8 cellular contexts compared by ENCODE assay signal in the genomic region with DNA sequence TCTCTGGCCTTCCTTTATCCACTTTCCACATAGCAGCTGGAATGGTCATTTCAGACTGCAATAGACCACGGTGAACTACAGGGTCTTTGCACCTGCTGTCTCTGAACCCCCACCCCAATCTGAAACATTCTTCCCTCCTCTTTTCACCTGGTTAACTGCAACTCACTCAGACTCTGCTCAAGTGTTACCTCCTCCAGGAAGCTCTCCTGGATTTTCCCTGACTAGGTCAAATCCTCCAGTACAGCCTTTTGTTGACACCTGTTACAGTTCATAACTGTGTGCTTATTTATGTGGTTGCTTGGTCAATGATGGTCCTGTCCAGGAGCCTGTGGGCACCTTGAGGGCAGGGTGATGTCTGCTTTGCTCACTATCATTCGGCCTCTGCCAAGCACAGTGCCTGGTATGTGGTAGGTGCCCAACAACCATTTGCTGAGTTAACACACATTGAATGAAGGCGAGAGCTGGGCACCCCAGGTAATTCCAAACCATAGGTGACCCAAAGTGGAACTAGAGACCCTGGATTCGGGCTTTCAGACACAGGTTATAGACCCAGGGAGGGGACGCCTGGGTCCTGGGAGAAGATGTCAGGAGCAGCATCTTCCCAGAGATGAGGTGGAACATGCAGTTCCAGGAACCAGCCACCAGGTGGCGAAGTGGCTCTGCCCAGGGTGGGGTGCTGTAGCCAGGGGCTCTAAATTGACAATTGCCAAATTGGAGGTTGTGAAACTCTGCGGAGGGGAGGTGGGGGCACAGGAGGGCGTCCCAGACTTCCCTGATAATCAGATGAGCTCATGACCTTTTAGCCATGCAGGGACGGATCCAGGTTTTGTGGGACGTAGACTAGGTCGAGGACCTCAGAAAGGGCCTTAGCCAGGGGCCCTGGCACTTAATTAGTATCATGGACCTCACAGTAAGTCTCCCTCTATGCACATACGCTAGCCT. TPM values are rescaled to one million over a fixed set of nuclear protein-coding genes. Genes with fewer than 3 reads are reported as not detected.
DNase-seq lines count a peak whose midpoint lies in the region; ATAC-seq, FAIRE-seq and TF ChIP-seq lines count a peak whose summit lies in the region.

No MANE protein-coding gene starts in this region.

- ATAC-seq in activated CD8-positive, alpha-beta T cell treated with anti-CD3 and anti-CD28 coated beads, Interleukin-2, amount 10 ng/mL, durations not matched to agents 7 days and 5 days = peak; percentile 72

- H3K4me1 Mint-ChIP-seq in activated CD8-positive, alpha-beta T cell treated with anti-CD3 and anti-CD28 coated beads, Interleukin-2, amount 10 ng/mL, durations not matched to agents 7 days and 5 days (ENCODE audit: low read depth) = no peaks in the 10 kb centered on the region

- no peaks in the 10 kb centered on the region for H3K9me3 ChIP-seq in H1 (ENCODE audit: insufficient read depth in 2 of 2, low read depth in 1 of 2, low read length in 1 of 2)

- no peak overlapping the region for H4K91ac ChIP-seq in H1 (replicated peaks; ENCODE audit: insufficient read length, low read length)

- no peak overlapping the region for H3K4me2 ChIP-seq in H1 (ENCODE audit: insufficient read depth in 1 of 2, low read depth in 2 of 2, low read length in 2 of 2)
- no peak overlapping the region for H3K4me2 ChIP-seq in mesendoderm (ENCODE audit: low read length)

- H4K5ac ChIP-seq in H1 (ENCODE audit: insufficient read length, low read depth, low read length) (no peak overlapping the region), mesendoderm (ENCODE audit: low read length) (no peak overlapping the region)

- H2AK5ac ChIP-seq in H1 (ENCODE audit: low read depth, low read length) (no peak overlapping the region), mesendoderm (ENCODE audit: low read length) (no peak overlapping the region)

- POLR2A ChIA-PET in activated CD8-positive, alpha-beta T cell treated with anti-CD3 and anti-CD28 coated beads, Interleukin-2, amount 10 ng/mL, durations not matched to agents 7 days and 5 days (lab: Charles Lee) = interaction anchor here (0.9 kb wide), 1 partner anchor 40 kb away, joined by 4 read pairs; no protein-coding TSS in a partner anchor
- POLR2A ChIA-PET in H1 (lab: Charles Lee; ENCODE audit: partially characterized antibody) = interaction anchor here (0.6 to 1.0 kb wide), 2 partner anchors 67 to 77 kb away, joined by 3 read pairs; no protein-coding TSS in a partner anchor

- H2BK5ac ChIP-seq in H1 (ENCODE audit: low read depth, low read length) = no peak overlapping the region
- H2BK5ac ChIP-seq in mesendoderm (ENCODE audit: low read length) = no peak overlapping the region

- DNase-seq in SKM-1 treated with dmso at 0.1 percent for 144 hours (lab: John Stamatoyannopoulos, UW; ENCODE audit: unreplicated experiment) (peak; percentile 29), SKM-1 (lab: John Stamatoyannopoulos, UW; ENCODE audit: unreplicated experiment) (no peak), NCI-H345 treated with DMSO at 0.1 percent for 48 hours (lab: John Stamatoyannopoulos, UW; ENCODE audit: unreplicated experiment) (peak; percentile 61), H1 (ENCODE audit: low read depth in 1 of 2, low spot score in 2 of 2) (peak; percentile 21 to 91), mesendoderm (peak; percentile 65), NCI-H226 (no peak)
- peak; percentile 70 for DNase-seq in activated CD8-positive, alpha-beta T cell treated with anti-CD3 and anti-CD28 coated beads, Interleukin-2, amount 10 ng/mL, durations not matched to agents 7 days and 5 days
- peak; percentile 45 to 50 for DNase-seq in stimulated activated CD8-positive, alpha-beta memory T cell treated with anti-CD3 and anti-CD28 coated beads, Interleukin-2, amount 100 ng/mL, for 1 hour (ENCODE audit: low read depth in 2 of 2)

- H3K56ac ChIP-seq in H1 (replicated peaks; ENCODE audit: insufficient read length, low read depth, low read length) = no peak overlapping the region
- peak overlapping the region; percentile 34 for H3K56ac ChIP-seq in mesendoderm (ENCODE audit: low read length)

- H2BK120ac ChIP-seq in H1 (replicated peaks; ENCODE audit: low read depth, low read length) (no peak overlapping the region), mesendoderm (ENCODE audit: low read depth, low read length) (no peak overlapping the region)

- H3K4ac ChIP-seq in H1 (replicated peaks; ENCODE audit: insufficient read length, low read depth, low read length) = no peak overlapping the region
- H3K4ac ChIP-seq in mesendoderm (ENCODE audit: low read depth, low read length) = no peak overlapping the region

- H3K27ac Mint-ChIP-seq in activated CD8-positive, alpha-beta T cell treated with anti-CD3 and anti-CD28 coated beads, Interleukin-2, amount 10 ng/mL, durations not matched to agents 7 days and 5 days = no peak overlapping the region

- H3K79me1 ChIP-seq in H1 (ENCODE audit: low read depth, low read length) (no peaks in the 10 kb centered on the region; the same call in 1 of the 2 replicates), mesendoderm (ENCODE audit: low read length) (no peaks in the 10 kb centered on the region)

- peak; percentile 89 to 92 for TF ChIP-seq RAD21 in H1 (IDR thresholded peaks at IDR 0.05 in 1 of 2, conservative IDR thresholded peaks at IDR 0.05 in 1 of 2; ENCODE audit: low read depth in 2 of 2, low read length in 2 of 2)

- no peak overlapping the region for H2BK12ac ChIP-seq in H1 (ENCODE audit: low read depth, low read length)

- no peaks in the 10 kb centered on the region for H3K36me3 Mint-ChIP-seq in activated CD8-positive, alpha-beta T cell treated with anti-CD3 and anti-CD28 coated beads, Interleukin-2, amount 10 ng/mL, durations not matched to agents 7 days and 5 days (ENCODE audit: low read depth)

- H3K4me3 ChIP-seq in H1 (ENCODE audit: extremely low read depth in 1 of 4, insufficient read depth in 2 of 4, low read depth in 3 of 4, low read length in 4 of 4) (no peak overlapping the region), mesendoderm (ENCODE audit: low read length) (no peak overlapping the region)

- H3K4me3 Mint-ChIP-seq in activated CD8-positive, alpha-beta T cell treated with anti-CD3 and anti-CD28 coated beads, Interleukin-2, amount 10 ng/mL, durations not matched to agents 7 days and 5 days = no peak overlapping the region

- H3K9me3 Mint-ChIP-seq in activated CD8-positive, alpha-beta T cell treated with anti-CD3 and anti-CD28 coated beads, Interleukin-2, amount 10 ng/mL, durations not matched to agents 7 days and 5 days (ENCODE audit: insufficient read depth) = no peaks in the 10 kb centered on the region

- H4K8ac ChIP-seq in H1 (ENCODE audit: extremely low read depth, insufficient read depth, low read length) (no peak overlapping the region), mesendoderm (ENCODE audit: low read depth, low read length) (no peak overlapping the region)

- H2BK15ac ChIP-seq in H1 (ENCODE audit: low read length) (no peak overlapping the region), mesendoderm (replicated peaks; ENCODE audit: low read depth) (no peak overlapping the region)

- peak; percentile 89 to 98 (median 97) for TF ChIP-seq CTCF in H1 (IDR thresholded peaks at IDR 0.05; ENCODE audit: control extremely low read depth in 1 of 3, insufficient read depth in 1 of 3, low read depth in 1 of 3, low read length in 3 of 3)

- CTCF ChIA-PET in activated CD8-positive, alpha-beta T cell treated with anti-CD3 and anti-CD28 coated beads, Interleukin-2, amount 10 ng/mL, durations not matched to agents 7 days and 5 days (lab: Charles Lee) = interaction anchor here (0.6 to 4.2 kb wide), 28 partner anchors 10 to 416 kb away, joined by 3 to 80 read pairs (median 4); a partner anchor contains a TSS
- CTCF ChIA-PET in H1 (lab: Charles Lee; ENCODE audit: partially characterized antibody) = interaction anchor here (0.5 to 6.1 kb wide), 66 partner anchors 10 to 1361 kb away, joined by 3 to 183 read pairs (median 4); a partner anchor contains a TSS

- no peak for TF ChIP-seq EP300 in H1 (IDR thresholded peaks at IDR 0.05; ENCODE audit: borderline replicate concordance in 1 of 2, low read depth in 2 of 2, low read length in 2 of 2)

- no peak for TF ChIP-seq POLR2A in H1 (IDR thresholded peaks at IDR 0.05; ENCODE audit: control extremely low read depth in 1 of 2, low read depth in 2 of 2, low read length in 2 of 2)

- no peak overlapping the region for H2AFZ ChIP-seq in H1 (ENCODE audit: low read length)

- H3K9ac ChIP-seq in H1 (replicated peaks in 1 of 4; ENCODE audit: extremely low read depth in 1 of 4, low read depth in 3 of 4, low read length in 3 of 4) (no peak overlapping the region), mesendoderm (ENCODE audit: low read length) (no peak overlapping the region)

- H3K36me3 ChIP-seq in H1 (ENCODE audit: control insufficient read depth in 2 of 4, insufficient read depth in 4 of 4, low read length in 3 of 4) = no peaks in the 10 kb centered on the region
- no peaks in the 10 kb centered on the region for H3K36me3 ChIP-seq in mesendoderm (ENCODE audit: control insufficient read depth, insufficient read depth, low read length)

- H2BK20ac ChIP-seq in H1 (ENCODE audit: low read length) = no peak overlapping the region

- peak; percentile 63 for FAIRE-seq in H1 (lab: Jason Lieb, UNC)

- H3K23me2 ChIP-seq in H1 (ENCODE audit: low read depth, low read length) = peaks cover 12% of the 10 kb centered on the region; the same call in 1 of the 2 replicates

- peaks cover 0 to 13% of the 10 kb centered on the region in 2 experiments for H4K20me1 ChIP-seq in H1 (replicated peaks in 1 of 2; ENCODE audit: control insufficient read depth in 1 of 2, insufficient read depth in 2 of 2, low read length in 2 of 2)

- WGBS in H1 (ENCODE audit: extremely low coverage in 1 of 2, insufficient coverage in 1 of 2, insufficient read length in 1 of 2, insufficient replicate concordance in 2 of 2, low coverage in 1 of 2, low lambda C conversion rate in 2 of 2, missing lambda C conversion rate in 1 of 2), 2 experiments = 46% methylated on average over 12 of the region's 12 CpGs; no CpG with 5 or more reads in 1 of the 2 experiments
- no CpG with 5 or more reads among the region's 12 CpGs for WGBS in mesendoderm (ENCODE audit: extremely low coverage, insufficient coverage, low lambda C conversion rate)

- no peaks in the 10 kb centered on the region for H3K79me2 ChIP-seq in H1 (ENCODE audit: control insufficient read depth in 1 of 2, insufficient read depth in 2 of 2, low read length in 2 of 2)
- no peaks in the 10 kb centered on the region for H3K79me2 ChIP-seq in mesendoderm (ENCODE audit: control insufficient read depth, insufficient read depth, low read length)

- H3K27me3 Mint-ChIP-seq in activated CD8-positive, alpha-beta T cell treated with anti-CD3 and anti-CD28 coated beads, Interleukin-2, amount 10 ng/mL, durations not matched to agents 7 days and 5 days (ENCODE audit: low read depth) = no peaks in the 10 kb centered on the region

- H3K23ac ChIP-seq in H1 (ENCODE audit: insufficient read length) (no peak overlapping the region), mesendoderm (ENCODE audit: low read length) (no peak overlapping the region)

- H3K18ac ChIP-seq in H1 (ENCODE audit: extremely low read depth, low read length) = no peak overlapping the region
- H3K18ac ChIP-seq in mesendoderm (ENCODE audit: low read length) = no peak overlapping the region

- no peak overlapping the region for H3K14ac ChIP-seq in H1 (ENCODE audit: insufficient read length)

- no peaks in the 10 kb centered on the region for H3K27me3 ChIP-seq in H1 (replicated peaks in 1 of 4; ENCODE audit: control insufficient read depth in 3 of 4, extremely low read depth in 1 of 4, insufficient read depth in 3 of 4, low read length in 3 of 4)
- no peaks in the 10 kb centered on the region for H3K27me3 ChIP-seq in mesendoderm (ENCODE audit: insufficient read depth, low read length, poor library complexity)

- H3K27ac ChIP-seq in H1 (ENCODE audit: low read depth, low read length) (no peak overlapping the region), mesendoderm (ENCODE audit: low read depth, low read length) (no peak overlapping the region)

- H3K4me1 ChIP-seq in H1 (replicated peaks in 1 of 4; ENCODE audit: control insufficient read depth in 3 of 4, insufficient read depth in 4 of 4, low read length in 3 of 4) (no peaks in the 10 kb centered on the region), mesendoderm (ENCODE audit: control insufficient read depth, low read depth, low read length) (no peaks in the 10 kb centered on the region)

RNA-seq across cellular contexts. Expression of a gene that starts 28.1 kb away (rescaled TPM):
- not detected for total RNA-seq in activated CD8-positive, alpha-beta T cell treated with anti-CD3 and anti-CD28 coated beads, Interleukin-2, amount 10 ng/mL, durations not matched to agents 7 days and 5 days
- 2.1 and 2.5 TPM in 2 replicates for total RNA-seq in H1 (2021; fragmentation: NEBNext Ultra II Directional; extraction: Animal tissue kit (Norgen Biotek cat#: 25700))
- polyA plus RNA-seq in H1 (2011; rRNA removed) = 6.2 and 6.4 TPM in 2 replicates
- polyA plus RNA-seq in H1 (2011; cell fraction: cytosol; rRNA removed) = 3.3 TPM
- 7.3 TPM for polyA plus RNA-seq in H1 (2011; cell fraction: nucleus; rRNA removed)
- 1.8 to 3.5 TPM (median 2.6 TPM) in 4 replicates for polyA plus RNA-seq in H1 (2012, experiment 1 of 2)
- polyA plus RNA-seq in H1 (2012, experiment 2 of 2) = 2.1 TPM
- 3.2 TPM for polyA plus RNA-seq in H1 (2013, experiment 1 of 2)
- polyA plus RNA-seq in H1 (2013, experiment 2 of 2) = 3.2 TPM
- polyA minus RNA-seq in H1 (2011; rRNA and poly(A)+ RNA removed) = 6.7 and 9.3 TPM in 2 replicates
- polyA minus RNA-seq in H1 (2011; cell fraction: cytosol; rRNA and poly(A)+ RNA removed) = 2.4 TPM
- polyA minus RNA-seq in H1 (2011; cell fraction: nucleus; rRNA and poly(A)+ RNA removed) = 4.8 TPM
- 1.2 TPM for polyA plus RNA-seq in mesendoderm (2013, experiment 1 of 2)
- polyA plus RNA-seq in mesendoderm (2013, experiment 2 of 2) = 1.2 TPM

Comparison
In these comparisons a context has a peak if more than half of its experiments do, and no peak if none do; other contexts are left out.
1. DNase-seq: peak in SKM-1 treated with dmso at 0.1 percent for 144 hours (single experiment), NCI-H345 treated with DMSO at 0.1 percent for 48 hours (single experiment), activated CD8-positive, alpha-beta T cell treated with anti-CD3 and anti-CD28 coated beads, Interleukin-2, amount 10 ng/mL, durations not matched to agents 7 days and 5 days (single experiment), H1 (2 of 2), mesendoderm (single experiment) and stimulated activated CD8-positive, alpha-beta memory T cell treated with anti-CD3 and anti-CD28 coated beads, Interleukin-2, amount 100 ng/mL, for 1 hour (2 of 2); none in SKM-1 (single experiment) and NCI-H226 (single experiment).